Comparison of ENCODE assay signal across 1 cellular context in genomic region chr1:208161005-208161404, GRCh38.
TF ChIP-seq lines count a peak whose summit lies in the region.

No MANE protein-coding gene starts in this region.

TF ChIP-seq in GM23338, 12 proteins besides CTCF, POLR2A, EP300 and RAD21 (continued from another document):
- no peak for TF ChIP-seq REST (IDR thresholded peaks at IDR 0.05; ENCODE audit: unreplicated experiment)
- no peak for TF ChIP-seq STAT1 (IDR thresholded peaks at IDR 0.05; ENCODE audit: unreplicated experiment)
- no peak for TF ChIP-seq ETS1 (IDR thresholded peaks at IDR 0.05)
- no peak for TF ChIP-seq NANOG (IDR thresholded peaks at IDR 0.05; ENCODE audit: borderline replicate concordance)
- no peak for TF ChIP-seq ZNF462 (CRISPR knock-in tag; IDR thresholded peaks at IDR 0.05)
